Comparison of ENCODE assay signal across 16 cellular contexts in the genomic region with DNA sequence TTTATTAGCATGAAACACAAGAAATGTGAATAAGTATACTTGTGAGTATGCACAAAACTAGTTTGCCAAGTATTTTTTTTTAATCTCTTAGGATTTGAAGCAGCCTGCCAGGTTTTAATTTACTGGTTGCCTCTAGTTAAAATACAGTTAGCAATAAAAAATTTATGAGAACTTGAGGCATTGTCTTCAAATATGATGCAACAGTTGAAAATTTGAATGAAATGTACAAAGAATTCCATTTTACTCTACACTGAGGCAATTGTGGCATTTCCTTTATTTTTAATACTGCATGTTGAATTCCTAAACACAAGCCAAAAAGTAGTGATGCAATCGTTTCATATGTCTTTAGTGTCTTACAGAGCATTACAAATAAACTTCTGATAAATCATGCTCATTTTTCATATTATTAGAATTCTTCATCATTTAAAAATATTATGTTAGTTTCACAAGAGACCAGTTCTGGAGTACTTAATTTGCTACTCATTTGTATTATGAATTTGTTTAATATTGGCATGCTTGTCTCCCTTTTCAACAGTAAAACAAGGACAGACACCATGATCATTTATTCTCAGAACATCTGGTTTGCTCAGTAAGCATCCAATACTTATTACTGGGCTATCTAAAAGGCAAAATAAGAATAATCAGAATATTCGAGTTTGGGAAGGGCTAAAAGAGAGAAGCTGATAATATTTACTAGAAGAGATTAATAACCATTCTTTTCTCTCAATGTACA.
DNase-seq lines count a peak whose midpoint lies in the region; ATAC-seq and TF ChIP-seq lines count a peak whose summit lies in the region.
"Had no signal": no experiment of that assay in that cellular context is flagged by ENCODE, and none has a peak within 500 bp of the region (broad histone marks: within the 10 kb centered on the region; RNA-seq: fewer than 3 reads in every experiment).

No MANE protein-coding gene starts in this region.

- no peak overlapping the region for H3K4me3 ChIP-seq in AG10803 (ENCODE audit: low read length)
- H3K4me3 ChIP-seq in cardiac fibroblast (replicated peaks in 1 of 2; ENCODE audit: low read depth in 2 of 2, low read length in 2 of 2): no peak overlapping the region
- no peak overlapping the region for H3K4me3 ChIP-seq in coronary artery
- H3K4me3 ChIP-seq: transverse colon had no signal

- no peak for TF ChIP-seq CTCF in AG10803 (conservative IDR thresholded peaks at IDR 0.05; ENCODE audit: low read length)
- no peak for TF ChIP-seq CTCF in cardiac fibroblast (IDR thresholded peaks at IDR 0.05; ENCODE audit: low read depth, low read length)
- no peak for TF ChIP-seq CTCF in coronary artery (IDR thresholded peaks at IDR 0.05)

- no peak for ATAC-seq in GM21423 (IDR thresholded peaks at IDR 0.05; ENCODE audit: unreplicated experiment)
- ATAC-seq: CD8-positive, alpha-beta T cell had no signal

- no peak overlapping the region for H3K27ac ChIP-seq in coronary artery
- H3K27ac ChIP-seq: transverse colon had no signal

- DNase-seq in AG10803 (ENCODE audit: low read depth): peak; percentile 98
- DNase-seq in M059J (ENCODE audit: low read depth): peak; percentile 85
- DNase-seq in cardiac fibroblast (ENCODE audit: low read depth in 2 of 2): peak; percentile 96 to 99
- peak; percentile 57 for DNase-seq in myocyte (ENCODE audit: low read depth)
- no peak for DNase-seq in DMS79 (lab: John Stamatoyannopoulos, UW)
- DNase-seq in activated gamma-delta T cell treated with Interleukin-2 at 50 U/mL for 16 hours: no peak
- no peak for DNase-seq in coronary artery (ENCODE audit: low spot score)
- DNase-seq: activated naive CD4-positive, alpha-beta T cell; CD8-positive, alpha-beta T cell; hippocampal formation; Kasumi-1; midbrain; NCI-H524; right cardiac atrium; transverse colon had no signal

Comparison
In these comparisons a context has a peak if more than half of its experiments do, and no peak if none do; other contexts are left out.
1. DNase-seq: peak in AG10803 (single experiment), M059J (single experiment), cardiac fibroblast (2 of 2) and myocyte (single experiment); none in DMS79 (single experiment), activated gamma-delta T cell treated with Interleukin-2 at 50 U/mL for 16 hours (single experiment) and coronary artery (single experiment).